8 cellular contexts compared by ENCODE assay signal in the genomic region with DNA sequence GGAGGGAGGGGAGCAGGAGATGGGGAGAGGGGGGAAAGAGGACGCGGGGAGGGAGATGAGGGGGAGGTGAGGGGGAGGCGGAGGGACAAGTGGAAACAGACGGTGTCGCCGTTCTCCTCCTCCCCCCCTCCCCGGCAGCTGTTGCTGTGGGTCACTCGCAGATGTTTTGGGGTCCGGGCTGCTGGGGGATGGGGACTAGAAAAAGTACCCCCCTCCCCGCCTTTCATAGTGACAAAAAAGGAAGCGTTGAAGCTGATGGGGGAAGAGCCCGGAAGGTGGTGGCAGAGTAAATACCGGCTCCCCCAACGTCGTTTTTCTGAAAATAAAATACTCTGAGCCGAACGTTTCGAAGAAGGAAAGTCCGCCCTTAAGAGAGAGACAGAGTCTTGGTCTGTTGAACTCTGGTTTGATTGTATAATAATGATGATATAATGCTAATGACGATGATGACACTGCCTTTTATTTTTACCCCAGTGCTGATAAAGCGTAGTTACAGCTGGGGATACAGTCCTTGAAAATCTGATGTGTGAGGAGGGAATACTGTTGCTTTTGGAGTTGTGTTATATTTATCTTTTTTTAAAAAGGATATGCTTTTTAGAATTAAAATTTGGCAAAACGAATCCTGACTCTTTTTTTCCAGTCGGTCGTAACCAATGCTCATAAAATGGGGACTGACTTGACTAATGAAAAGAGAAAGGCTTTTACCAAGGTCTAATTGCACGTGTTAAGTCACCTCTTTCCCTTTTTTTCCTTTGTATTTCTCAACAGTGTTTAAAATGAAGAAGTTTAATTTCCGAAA. TPM values are rescaled to one million over a fixed set of nuclear protein-coding genes. Genes with fewer than 3 reads are reported as not detected.
DNase-seq lines count a peak whose midpoint lies in the region; ATAC-seq and TF ChIP-seq lines count a peak whose summit lies in the region.

No MANE protein-coding gene starts in this region.

- TF ChIP-seq CTCF in epithelial cell of proximal tubule (conservative IDR thresholded peaks at IDR 0.05; ENCODE audit: low read depth, low read length) = no peak
- TF ChIP-seq CTCF in retinal pigment epithelial cell (conservative IDR thresholded peaks at IDR 0.05; ENCODE audit: low read depth, low read length) = no peak

- ATAC-seq in GM21526 (IDR thresholded peaks at IDR 0.05; ENCODE audit: low FRiP score, unreplicated experiment) = no peak

- H3K4me3 ChIP-seq in epithelial cell of proximal tubule (ENCODE audit: low read depth, low read length) (peak overlapping the region; percentile 51), retinal pigment epithelial cell (ENCODE audit: low read length) (peak overlapping the region; percentile 40)

- DNase-seq in DMS53 (lab: John Stamatoyannopoulos, UW) = peak; percentile 30
- DNase-seq in DMS53 treated with DMSO at 0.1 percent for 48 hours (lab: John Stamatoyannopoulos, UW; ENCODE audit: unreplicated experiment) = no peak
- peak; percentile 73 for DNase-seq in NCI-H2171 treated with DMSO at 0.1 percent for 48 hours (lab: John Stamatoyannopoulos, UW)
- no peak for DNase-seq in epithelial cell of proximal tubule (ENCODE audit: low read depth)
- no peak for DNase-seq in retinal pigment epithelial cell (ENCODE audit: low read depth)
- no peak for DNase-seq in mucosa of gallbladder (ENCODE audit: low spot score)
- no peak for DNase-seq in MV-4-11 (lab: John Stamatoyannopoulos, UW)

RNA-seq across cellular contexts. Expression of a gene that starts 1.0 kb away (rescaled TPM):
- total RNA-seq in epithelial cell of proximal tubule (not detected in 2 replicates), mucosa of gallbladder (0.35 TPM)

Comparison
In these comparisons a context has a peak if more than half of its experiments do, and no peak if none do; other contexts are left out.
1. DNase-seq: peak in DMS53 (single experiment) and NCI-H2171 treated with DMSO at 0.1 percent for 48 hours (single experiment); none in DMS53 treated with DMSO at 0.1 percent for 48 hours (single experiment), epithelial cell of proximal tubule (single experiment), retinal pigment epithelial cell (single experiment), mucosa of gallbladder (single experiment) and MV-4-11 (single experiment).